1 cellular context compared by ENCODE assay signal in genomic region chr1:65148548-65149390, GRCh38.
A peak's percentile ranks its signal among the peaks of the same experiment; 100 is the strongest.
TF ChIP-seq lines count a peak whose summit lies in the region.

No MANE protein-coding gene starts in this region.

TF ChIP-seq in GM12878, 131 proteins besides CTCF, POLR2A, EP300 and RAD21 (continued from another document):
- peak; percentile 81 for TF ChIP-seq MXI1 (IDR thresholded peaks at IDR 0.05; ENCODE audit: low read depth, low read length)
- no peak for TF ChIP-seq ZBED1 (IDR thresholded peaks at IDR 0.05; ENCODE audit: borderline replicate concordance)
- no peak for TF ChIP-seq BRCA1 (IDR thresholded peaks at IDR 0.05; ENCODE audit: low read depth, low read length)
- TF ChIP-seq SIX5 (IDR thresholded peaks at IDR 0.05; ENCODE audit: low read depth, low read length, severe bottlenecking) = no peak
- TF ChIP-seq TAF1 (IDR thresholded peaks at IDR 0.05; ENCODE audit: borderline replicate concordance, low read depth, low read length) = no peak
- TF ChIP-seq POLR2AphosphoS2 (IDR thresholded peaks at IDR 0.05; ENCODE audit: low read depth, low read length) = 0 out of 2 replicates have a peak, but pooled peaks have one; percentile 31
- no peak; the same call in 1 of the 2 replicates for TF ChIP-seq ZNF24 (IDR thresholded peaks at IDR 0.05)
- no peak for TF ChIP-seq WRNIP1 (IDR thresholded peaks at IDR 0.05; ENCODE audit: borderline replicate concordance, low read depth, low read length)
- no peak for TF ChIP-seq NRF1 (conservative IDR thresholded peaks at IDR 0.05; ENCODE audit: low read depth, low read length)
- TF ChIP-seq SPI1 (IDR thresholded peaks at IDR 0.05; ENCODE audit: borderline replicate concordance, insufficient read depth, low read depth, low read length) = no peak
- no peak for TF ChIP-seq BMI1 (IDR thresholded peaks at IDR 0.05; ENCODE audit: borderline replicate concordance)
- TF ChIP-seq BCL11A (IDR thresholded peaks at IDR 0.05; ENCODE audit: low read depth, low read length) = no peak
- TF ChIP-seq ZNF274 (IDR thresholded peaks at IDR 0.05; ENCODE audit: insufficient read depth, insufficient read length) = no peak
- peak; percentile 97 for TF ChIP-seq MEF2B (IDR thresholded peaks at IDR 0.05; ENCODE audit: partially characterized antibody, poor library complexity, severe bottlenecking)
- TF ChIP-seq BACH1 (IDR thresholded peaks at IDR 0.05; ENCODE audit: borderline replicate concordance) = 0 out of 2 replicates have a peak, but pooled peaks have one; percentile 60
- TF ChIP-seq SRF (IDR thresholded peaks at IDR 0.05; ENCODE audit: low read depth in 2 of 2, low read length in 2 of 2) = peak in 1 of 2 experiments; percentile 74; a peak in 1 of 4 replicates
- TF ChIP-seq ZBTB11 (CRISPR knock-in tag; IDR thresholded peaks at IDR 0.05) = no peak
- TF ChIP-seq CBX5 (IDR thresholded peaks at IDR 0.05; ENCODE audit: low read depth) = no peak
- no peak; the same call in 1 of the 2 replicates for TF ChIP-seq RB1 (IDR thresholded peaks at IDR 0.05; ENCODE audit: borderline replicate concordance)
- no peak for TF ChIP-seq ZNF217 (IDR thresholded peaks at IDR 0.05)
- TF ChIP-seq E2F4 (IDR thresholded peaks at IDR 0.05; ENCODE audit: low read depth, low read length) = no peak
- TF ChIP-seq ATF2 (IDR thresholded peaks at IDR 0.05; ENCODE audit: low read length) = no peak
- no peak for TF ChIP-seq HDGF (IDR thresholded peaks at IDR 0.05)
- peak; percentile 80; the same call in 1 of the 2 replicates for TF ChIP-seq CHD2 (IDR thresholded peaks at IDR 0.05; ENCODE audit: borderline replicate concordance, low read depth, low read length)
- TF ChIP-seq KAT2A (conservative IDR thresholded peaks at IDR 0.05; ENCODE audit: control insufficient read depth, low read depth, low read length) = no peak
- TF ChIP-seq SREBF1 (IDR thresholded peaks at IDR 0.05; ENCODE audit: low read length) = no peak
- no peak for TF ChIP-seq POU2F2 (IDR thresholded peaks at IDR 0.05; ENCODE audit: borderline replicate concordance, low read depth, low read length)
- no peak for TF ChIP-seq ZBTB33 (IDR thresholded peaks at IDR 0.05)
- TF ChIP-seq SMAD5 (IDR thresholded peaks at IDR 0.05; ENCODE audit: low read depth) = no peak
- no peak for TF ChIP-seq IRF4 (IDR thresholded peaks at IDR 0.05; ENCODE audit: low read depth, low read length)
- TF ChIP-seq TBL1XR1 (IDR thresholded peaks at IDR 0.05; ENCODE audit: low read depth, low read length) = no peak
- TF ChIP-seq EED (IDR thresholded peaks at IDR 0.05; ENCODE audit: low read depth) = no peak
- TF ChIP-seq E2F8 (IDR thresholded peaks at IDR 0.05; ENCODE audit: low read depth, partially characterized antibody) = no peak
- no peak for TF ChIP-seq HSF1 (IDR thresholded peaks at IDR 0.05; ENCODE audit: low read depth, low read length)
- TF ChIP-seq KLF5 (IDR thresholded peaks at IDR 0.05; ENCODE audit: partially characterized antibody) = no peak
- TF ChIP-seq NBN (IDR thresholded peaks at IDR 0.05) = no peak
- no peak for TF ChIP-seq KDM1A (IDR thresholded peaks at IDR 0.05; ENCODE audit: borderline replicate concordance)
- 0 out of 2 replicates have a peak, but pooled peaks have one; percentile 54 for TF ChIP-seq ZNF687 (IDR thresholded peaks at IDR 0.05)
- TF ChIP-seq CREB1 (IDR thresholded peaks at IDR 0.05; ENCODE audit: low read depth) = no peak
- 0 out of 2 replicates have a peak, but pooled peaks have one; percentile 55 for TF ChIP-seq MAX (IDR thresholded peaks at IDR 0.05; ENCODE audit: low read depth, low read length)
- no peak for TF ChIP-seq EZH2 (IDR thresholded peaks at IDR 0.05; ENCODE audit: borderline replicate concordance, control insufficient read depth, low read depth, low read length)
- TF ChIP-seq BCL3 (IDR thresholded peaks at IDR 0.05; ENCODE audit: borderline replicate concordance, insufficient read depth, low read depth, low read length, poor library complexity, severe bottlenecking) = no peak
- TF ChIP-seq HDAC6 (IDR thresholded peaks at IDR 0.05; ENCODE audit: unreplicated experiment) = no peak
- no peak for TF ChIP-seq STAT1 (conservative IDR thresholded peaks at IDR 0.05)
- no peak for TF ChIP-seq PML (IDR thresholded peaks at IDR 0.05; ENCODE audit: low read length)
- no peak for TF ChIP-seq MYC (IDR thresholded peaks at IDR 0.05; ENCODE audit: insufficient read depth, insufficient read length, insufficient replicate concordance, low read length, severe bottlenecking)
- TF ChIP-seq RUNX3 (IDR thresholded peaks at IDR 0.05; ENCODE audit: low read length) = no peak
